ENCODE assay signal across 35 cellular contexts in genomic region chr2:83291083-83291482, GRCh38.
"Had no signal": no experiment of that assay in that cellular context is flagged by ENCODE, and none has a peak within 500 bp of the region (broad histone marks: within the 10 kb centered on the region; RNA-seq: fewer than 3 reads in every experiment).

No MANE protein-coding gene starts in this region.

- H3K27me3 ChIP-seq: adrenal gland, body of pancreas, brain microvascular endothelial cell, breast epithelium had no signal

- H3K4me3 ChIP-seq: adrenal gland, body of pancreas, breast epithelium had no signal

- DNase-seq: activated B cell treated with CpG ODN at 0.5 μM for 24 hours; activated CD4-positive, alpha-beta memory T cell treated with anti-CD3 and anti-CD28 coated beads for 36 hours; activated CD4-positive, alpha-beta T cell treated with anti-CD3 and anti-CD28 coated beads for 4 hours; activated CD4-positive, alpha-beta T cell treated with anti-CD3 and anti-CD28 coated beads, Interleukin-2, amount 10 ng/mL, durations not matched to agents 24 days and 14 days; activated CD4-positive, alpha-beta T cell treated with anti-CD3 and anti-CD28 coated beads, Interleukin-2, amount 50 U/mL, for 1 hour; activated CD4-positive, alpha-beta T cell treated with anti-CD3 and anti-CD28 coated beads, Interleukin-2, amount 50 U/mL, for 4 hours; activated CD4-positive, CD25-positive, alpha-beta regulatory T cell treated with anti-CD3 and anti-CD28 coated beads, Interleukin-2, amount 50 U/mL, for 72 hours; activated CD8-positive, alpha-beta memory T cell treated with anti-CD3 and anti-CD28 coated beads, Interleukin-2, amount 50 U/mL, for 4 hours; activated CD8-positive, alpha-beta T cell treated with anti-CD3 and anti-CD28 coated beads for 36 hours; activated effector memory CD4-positive, alpha-beta T cell treated with anti-CD3 and anti-CD28 coated beads, Interleukin-2, amount 50 U/mL, for 16 hours; activated gamma-delta T cell treated with Interleukin-2 at 50 U/mL for 16 hours; activated naive CD4-positive, alpha-beta T cell; activated naive CD4-positive, alpha-beta T cell treated with anti-CD3 and anti-CD28 coated beads for 36 hours; activated naive CD4-positive, alpha-beta T cell treated with anti-CD3 and anti-CD28 coated beads, Interleukin-2, amount 50 U/mL, for 16 hours; activated naive CD8-positive, alpha-beta T cell treated with anti-CD3 and anti-CD28 coated beads for 36 hours; activated T-cell treated with anti-CD3 and anti-CD28 coated beads for 4 hours; activated T-cell treated with anti-CD3 and anti-CD28 coated beads, Interleukin-2, amount 50 U/mL, for 1 hour; activated T-cell treated with anti-CD3 and anti-CD28 coated beads, Interleukin-2, amount 50 U/mL, for 4 hours; activated T-cell treated with anti-CD3 and anti-CD28 coated beads, Interleukin-2, amount 50 U/mL, for 72 hours; adrenal gland; amniotic stem cell; aorta; body of pancreas; brain microvascular endothelial cell; central memory CD4-positive, alpha-beta T cell; T-helper 2 cell; T-helper 9 cell had no signal

- ATAC-seq: activated CD8-positive, alpha-beta T cell treated with anti-CD3 and anti-CD28 coated beads for 36 hours; activated naive CD4-positive, alpha-beta T cell treated with anti-CD3 and anti-CD28 coated beads, Interleukin-2, amount 50 U/mL, for 72 hours; activated T-cell treated with anti-CD3 and anti-CD28 coated beads, Interleukin-2, amount 50 U/mL, for 4 hours; activated T-cell treated with anti-CD3 and anti-CD28 coated beads, Interleukin-2, amount 50 U/mL, for 72 hours; activated T-helper 17 cell treated with anti-CD3 and anti-CD28 coated beads, Interleukin-2, amount 50 U/mL, for 72 hours; body of pancreas had no signal

- H3K4me3 Mint-ChIP-seq: activated B cell treated with CpG ODN at 0.5 μM for 24 hours; activated CD4-positive, alpha-beta memory T cell treated with anti-CD3 and anti-CD28 coated beads for 36 hours; activated CD4-positive, alpha-beta T cell treated with anti-CD3 and anti-CD28 coated beads, Interleukin-2, amount 10 ng/mL, durations not matched to agents 24 days and 14 days; activated CD8-positive, alpha-beta T cell treated with anti-CD3 and anti-CD28 coated beads for 36 hours; activated naive CD4-positive, alpha-beta T cell treated with anti-CD3 and anti-CD28 coated beads for 36 hours; activated naive CD8-positive, alpha-beta T cell treated with anti-CD3 and anti-CD28 coated beads for 36 hours; activated T-cell treated with anti-CD3 and anti-CD28 coated beads, Interleukin-2, amount 50 U/mL, for 4 hours; activated T-cell treated with anti-CD3 and anti-CD28 coated beads, Interleukin-2, amount 50 U/mL, for 72 hours; activated T-helper 1 cell treated with anti-CD3 and anti-CD28 coated beads, Interleukin-12 subunit alpha, Interleukin-12 subunit beta, Interleukin-2, Interleukin-4 antibody, amounts not matched to agents 30 ng/mL and 10 ng/mL and 1 ng/mL, durations not matched to agents 14 hours and 24 hours and 36 hours; activated T-helper 17 cell treated with anti-CD3 and anti-CD28 coated beads, Interleukin-2, amount 50 U/mL, for 72 hours; T-helper 2 cell treated with Interferon-gamma antibody and Interleukin-4, amounts not matched to agents 5 μg/mL and 100 μg/mL, for 36 hours had no signal

- H3K9me3 ChIP-seq: adrenal gland, body of pancreas, breast epithelium had no signal

- H3K36me3 Mint-ChIP-seq: activated CD4-positive, alpha-beta memory T cell treated with anti-CD3 and anti-CD28 coated beads for 36 hours; activated naive CD4-positive, alpha-beta T cell treated with anti-CD3 and anti-CD28 coated beads, Interleukin-2, amount 50 U/mL, for 72 hours; activated naive CD8-positive, alpha-beta T cell treated with anti-CD3 and anti-CD28 coated beads for 36 hours had no signal

- H3K4me1 ChIP-seq: adrenal gland, body of pancreas, breast epithelium had no signal

- H3K27ac ChIP-seq: adrenal gland, body of pancreas, brain microvascular endothelial cell, breast epithelium, VCaP had no signal

- H3K27ac Mint-ChIP-seq: activated B cell treated with CpG ODN at 0.5 μM for 24 hours; activated CD4-positive, alpha-beta memory T cell treated with anti-CD3 and anti-CD28 coated beads for 36 hours; activated CD4-positive, alpha-beta T cell treated with anti-CD3 and anti-CD28 coated beads, Interleukin-2, amount 10 ng/mL, durations not matched to agents 24 days and 14 days; activated CD8-positive, alpha-beta T cell treated with anti-CD3 and anti-CD28 coated beads for 36 hours; activated naive CD4-positive, alpha-beta T cell treated with anti-CD3 and anti-CD28 coated beads for 36 hours; activated naive CD4-positive, alpha-beta T cell treated with anti-CD3 and anti-CD28 coated beads, Interleukin-2, amount 50 U/mL, for 72 hours; activated naive CD8-positive, alpha-beta T cell treated with anti-CD3 and anti-CD28 coated beads for 36 hours; activated T-cell treated with anti-CD3 and anti-CD28 coated beads, Interleukin-2, amount 50 U/mL, for 72 hours; activated T-helper 1 cell treated with anti-CD3 and anti-CD28 coated beads, Interleukin-12 subunit alpha, Interleukin-12 subunit beta, Interleukin-2, Interleukin-4 antibody, amounts not matched to agents 30 ng/mL and 10 ng/mL and 1 ng/mL, durations not matched to agents 14 hours and 24 hours and 36 hours; activated T-helper 17 cell treated with anti-CD3 and anti-CD28 coated beads, Interleukin-2, amount 50 U/mL, for 72 hours; T-helper 2 cell treated with Interferon-gamma antibody and Interleukin-4, amounts not matched to agents 5 μg/mL and 100 μg/mL, for 36 hours had no signal

- H3K27me3 Mint-ChIP-seq: activated B cell treated with CpG ODN at 0.5 μM for 24 hours; activated CD4-positive, alpha-beta memory T cell treated with anti-CD3 and anti-CD28 coated beads for 36 hours; activated CD4-positive, alpha-beta T cell treated with anti-CD3 and anti-CD28 coated beads, Interleukin-2, amount 10 ng/mL, durations not matched to agents 24 days and 14 days; activated CD8-positive, alpha-beta T cell treated with anti-CD3 and anti-CD28 coated beads for 36 hours; activated naive CD8-positive, alpha-beta T cell treated with anti-CD3 and anti-CD28 coated beads for 36 hours; activated T-helper 17 cell treated with anti-CD3 and anti-CD28 coated beads, Interleukin-2, amount 50 U/mL, for 72 hours had no signal

- H3K36me3 ChIP-seq: adrenal gland, brain microvascular endothelial cell, breast epithelium had no signal

- H3K4me1 Mint-ChIP-seq: activated B cell treated with CpG ODN at 0.5 μM for 24 hours; activated CD4-positive, alpha-beta T cell treated with anti-CD3 and anti-CD28 coated beads, Interleukin-2, amount 10 ng/mL, durations not matched to agents 24 days and 14 days; activated naive CD8-positive, alpha-beta T cell treated with anti-CD3 and anti-CD28 coated beads for 36 hours; activated T-helper 17 cell treated with anti-CD3 and anti-CD28 coated beads, Interleukin-2, amount 50 U/mL, for 72 hours had no signal

- FAIRE-seq: astrocyte, TTC549 had no signal
